18 cellular contexts compared by ENCODE assay signal in the genomic region with DNA sequence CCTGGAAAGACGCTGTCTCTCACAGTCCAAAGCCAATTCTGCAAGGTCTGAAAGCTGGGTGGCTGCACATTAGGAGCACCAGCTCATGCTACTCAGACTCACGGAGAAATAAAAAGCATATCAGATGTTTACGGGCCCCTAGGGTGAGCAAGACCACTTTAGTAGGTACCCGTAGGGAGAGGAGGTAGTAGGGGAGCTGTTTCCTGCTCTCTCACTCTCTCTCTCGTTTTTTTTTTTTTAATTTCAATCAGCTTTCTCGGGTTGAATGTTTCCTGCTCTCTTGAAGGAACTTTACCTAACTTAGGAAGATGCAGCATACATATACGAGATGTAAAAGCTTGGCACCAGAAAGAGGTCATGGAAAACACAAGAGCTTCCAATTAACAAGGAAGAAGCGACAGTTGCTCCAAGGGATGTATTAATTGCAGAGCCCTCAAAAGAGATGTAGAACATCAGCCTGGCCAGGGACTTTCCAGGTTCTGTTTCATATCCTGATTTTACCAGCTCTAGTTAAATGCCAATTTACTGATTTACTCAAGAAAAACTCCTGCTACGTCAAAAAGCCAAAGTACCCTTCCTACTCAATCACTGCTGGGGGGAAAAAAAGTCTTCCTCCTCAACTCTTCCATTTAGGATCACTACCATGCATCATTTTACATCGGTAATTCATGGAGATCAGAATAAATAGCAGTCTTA. TPM values are rescaled to one million over a fixed set of nuclear protein-coding genes. Genes with fewer than 3 reads are reported as not detected.
DNase-seq lines count a peak whose midpoint lies in the region; ATAC-seq, FAIRE-seq and TF ChIP-seq lines count a peak whose summit lies in the region.
"Had no signal": no experiment of that assay in that cellular context is flagged by ENCODE, and none has a peak within 500 bp of the region (broad histone marks: within the 10 kb centered on the region; RNA-seq: fewer than 3 reads in every experiment).

No MANE protein-coding gene starts in this region.

- peaks cover 22% of the 10 kb centered on the region for H3K4me1 Mint-ChIP-seq in activated naive CD4-positive, alpha-beta T cell treated with anti-CD3 and anti-CD28 coated beads for 36 hours (ENCODE audit: low read depth)
- H3K4me1 Mint-ChIP-seq in activated naive CD4-positive, alpha-beta T cell treated with anti-CD3 and anti-CD28 coated beads, Interleukin-2, amount 10 ng/mL, durations not matched to agents 7 days and 5 days: peaks cover 21% of the 10 kb centered on the region
- H3K4me1 Mint-ChIP-seq in stimulated activated naive B cell treated with anti-CD40 and anti-IgM and Interleukin-4, amounts not matched to agents 10 μg/mL and 1 μg/mL and 100 μg/mL, for 72 hours: peaks cover 33 to 50% of the 10 kb centered on the region in 2 donors

- H3K4me3 ChIP-seq in KMS-11 (IDR thresholded peaks at IDR 0.05; ENCODE audit: insufficient read depth, low read depth, low read length) (no peak overlapping the region), pancreas (no peak overlapping the region)
- peak overlapping the region; percentile 56 for H3K4me3 ChIP-seq in effector memory CD4-positive, alpha-beta T cell (ENCODE audit: insufficient read depth, low read depth, low read length, poor library complexity, severe bottlenecking)

- no peak for FAIRE-seq in pancreas (lab: Jason Lieb, UNC)

- peak; percentile 73 to 77 for ATAC-seq in stimulated activated naive B cell treated with anti-CD40 and anti-IgM and Interleukin-4, amounts not matched to agents 10 μg/mL and 1 μg/mL and 100 μg/mL, for 72 hours (replicated peaks)
- ATAC-seq in pancreas: no peak

- no peak overlapping the region for H3K27ac Mint-ChIP-seq in activated naive CD4-positive, alpha-beta T cell treated with anti-CD3 and anti-CD28 coated beads for 36 hours
- no peak overlapping the region for H3K27ac Mint-ChIP-seq in activated naive CD4-positive, alpha-beta T cell treated with anti-CD3 and anti-CD28 coated beads, Interleukin-2, amount 10 ng/mL, durations not matched to agents 7 days and 5 days
- peak overlapping the region; percentile 97 for H3K27ac Mint-ChIP-seq in stimulated activated naive B cell treated with anti-CD40 and anti-IgM and Interleukin-4, amounts not matched to agents 10 μg/mL and 1 μg/mL and 100 μg/mL, for 72 hours

- intact Hi-C loops in activated naive CD4-positive, alpha-beta T cell treated with anti-CD3 and anti-CD28 coated beads for 36 hours (cut with micrococcal nuclease): no loop called here
- intact Hi-C loops in pancreas (cut with DNase I): no loop called here

- H3K36me3 ChIP-seq in KMS-11 (ENCODE audit: insufficient read depth) (no peaks in the 10 kb centered on the region), pancreas (no peaks in the 10 kb centered on the region)
- no peaks in the 10 kb centered on the region for H3K36me3 ChIP-seq in effector memory CD4-positive, alpha-beta T cell (ENCODE audit: control insufficient read depth, insufficient read depth, low read length)
- H3K36me3 ChIP-seq: HAP-1, left lung had no signal

- no peak for TF ChIP-seq CTCF in KMS-11 (conservative IDR thresholded peaks at IDR 0.05; ENCODE audit: low read depth, low read length)
- no peak for TF ChIP-seq CTCF in pancreas (IDR thresholded peaks at IDR 0.05)

- H4K20me1 ChIP-seq in KMS-11 (ENCODE audit: insufficient read depth): no peaks in the 10 kb centered on the region

- no peaks in the 10 kb centered on the region for H3K79me2 ChIP-seq in KMS-11 (ENCODE audit: insufficient read depth, low read depth)

- no peaks in the 10 kb centered on the region for H3K9me3 ChIP-seq in effector memory CD4-positive, alpha-beta T cell (ENCODE audit: control insufficient read depth, low read length)
- no peaks in the 10 kb centered on the region for H3K9me3 ChIP-seq in pancreas
- H3K9me3 ChIP-seq: HAP-1, left lung had no signal

- no peak overlapping the region for H3K9ac ChIP-seq in KMS-11

- H3K36me3 Mint-ChIP-seq in activated naive CD4-positive, alpha-beta T cell treated with anti-CD3 and anti-CD28 coated beads for 36 hours (ENCODE audit: low read depth): no peaks in the 10 kb centered on the region
- peaks cover 2% of the 10 kb centered on the region for H3K36me3 Mint-ChIP-seq in activated naive CD4-positive, alpha-beta T cell treated with anti-CD3 and anti-CD28 coated beads, Interleukin-2, amount 10 ng/mL, durations not matched to agents 7 days and 5 days
- no peaks in the 10 kb centered on the region for H3K36me3 Mint-ChIP-seq in stimulated activated naive B cell treated with anti-CD40 and anti-IgM and Interleukin-4, amounts not matched to agents 10 μg/mL and 1 μg/mL and 100 μg/mL, for 72 hours

- H2AFZ ChIP-seq in KMS-11 (ENCODE audit: low read depth): peak overlapping the region; percentile 21; the same call in 1 of the 2 replicates

- CTCF ChIA-PET in activated naive CD4-positive, alpha-beta T cell treated with anti-CD3 and anti-CD28 coated beads for 36 hours (lab: Charles Lee): interaction anchor here (0.6 to 1.9 kb wide), 3 partner anchors 9 to 233 kb away, joined by 3 to 4 read pairs (median 4); no protein-coding TSS in a partner anchor
- CTCF ChIA-PET in activated naive CD4-positive, alpha-beta T cell treated with anti-CD3 and anti-CD28 coated beads, Interleukin-2, amount 10 ng/mL, durations not matched to agents 7 days and 5 days (lab: Charles Lee): no interaction called here

- H3K4me2 ChIP-seq in KMS-11: peak overlapping the region; percentile 59

- no peak for DNase-seq in activated naive CD4-positive, alpha-beta T cell treated with anti-CD3 and anti-CD28 coated beads for 36 hours
- DNase-seq in activated naive CD4-positive, alpha-beta T cell treated with anti-CD3 and anti-CD28 coated beads, Interleukin-2, amount 10 ng/mL, durations not matched to agents 7 days and 5 days: no peak
- DNase-seq in effector memory CD4-positive, alpha-beta T cell: no peak
- peak; percentile 61 for DNase-seq in stimulated activated naive B cell treated with anti-CD40 and anti-IgM and Interleukin-4, amounts not matched to agents 10 μg/mL and 1 μg/mL and 100 μg/mL, for 72 hours
- DNase-seq in pancreas (no peak), AML-193 (lab: John Stamatoyannopoulos, UW) (no peak), HUDEP-2 (lab: John Stamatoyannopoulos, UW; ENCODE audit: unreplicated experiment in 76 of 76) (no peak)
- DNase-seq: activated CD4-positive, alpha-beta T cell treated with anti-CD3 and anti-CD28 coated beads, Interleukin-2, amount 50 U/mL, for 4 hours; amniotic stem cell; GF-D8; KG1; left lung; NCI-H2081 treated with DMSO at 0.1 percent for 48 hours; stimulated activated CD4-positive, alpha-beta T cell treated with anti-CD3 and anti-CD28 coated beads, Interleukin-15, amount 100 ng/mL, for 24 hours; stimulated activated CD8-positive, alpha-beta memory T cell treated with anti-CD3 and anti-CD28 coated beads, Interleukin-4, amount 100 ng/mL, for 48 hours had no signal

- WGBS in pancreas, 2 donors: 50 to 51% methylated on average over 10 of the region's 10 CpGs

- no peaks in the 10 kb centered on the region for H3K9me3 Mint-ChIP-seq in activated naive CD4-positive, alpha-beta T cell treated with anti-CD3 and anti-CD28 coated beads for 36 hours
- H3K9me3 Mint-ChIP-seq in activated naive CD4-positive, alpha-beta T cell treated with anti-CD3 and anti-CD28 coated beads, Interleukin-2, amount 10 ng/mL, durations not matched to agents 7 days and 5 days: no peaks in the 10 kb centered on the region
- peaks cover 0 to 2% of the 10 kb centered on the region in 2 donors for H3K9me3 Mint-ChIP-seq in stimulated activated naive B cell treated with anti-CD40 and anti-IgM and Interleukin-4, amounts not matched to agents 10 μg/mL and 1 μg/mL and 100 μg/mL, for 72 hours

- peaks cover 25% of the 10 kb centered on the region for H3K4me1 ChIP-seq in KMS-11 (ENCODE audit: low read depth, poor library complexity, severe bottlenecking)
- H3K4me1 ChIP-seq in effector memory CD4-positive, alpha-beta T cell (ENCODE audit: control insufficient read depth, insufficient read depth, low read length, poor library complexity, severe bottlenecking): peaks cover 21% of the 10 kb centered on the region
- peaks cover 0 to 4% (median 4%) of the 10 kb centered on the region in 3 donors for H3K4me1 ChIP-seq in pancreas

- H3K27me3 ChIP-seq in KMS-11 (ENCODE audit: insufficient read depth, low read depth) (peaks cover 10% of the 10 kb centered on the region; the same call in 1 of the 2 replicates), pancreas (peaks cover 0 to 30% (median 10%) of the 10 kb centered on the region in 4 donors)
- H3K27me3 ChIP-seq in effector memory CD4-positive, alpha-beta T cell (replicated peaks; ENCODE audit: control insufficient read depth, insufficient read depth, low read length, poor library complexity, severe bottlenecking): peaks cover 28% of the 10 kb centered on the region

- H3K27ac ChIP-seq in KMS-11 (0 out of 2 replicates have a peak overlapping the region, but pooled peaks have one; percentile 0), pancreas (no peak overlapping the region)
- H3K27ac ChIP-seq in effector memory CD4-positive, alpha-beta T cell (ENCODE audit: insufficient read depth, low read length, poor library complexity, severe bottlenecking): no peak overlapping the region
- H3K27ac ChIP-seq: left lung had no signal

- H3K4me3 Mint-ChIP-seq in activated naive CD4-positive, alpha-beta T cell treated with anti-CD3 and anti-CD28 coated beads for 36 hours: peak overlapping the region; percentile 10
- H3K4me3 Mint-ChIP-seq in activated naive CD4-positive, alpha-beta T cell treated with anti-CD3 and anti-CD28 coated beads, Interleukin-2, amount 10 ng/mL, durations not matched to agents 7 days and 5 days: no peak overlapping the region
- H3K4me3 Mint-ChIP-seq in stimulated activated naive B cell treated with anti-CD40 and anti-IgM and Interleukin-4, amounts not matched to agents 10 μg/mL and 1 μg/mL and 100 μg/mL, for 72 hours: peak overlapping the region; percentile 87 to 89

- peaks cover 54% of the 10 kb centered on the region for H3K27me3 Mint-ChIP-seq in activated naive CD4-positive, alpha-beta T cell treated with anti-CD3 and anti-CD28 coated beads for 36 hours (ENCODE audit: low read depth)
- peaks cover 77% of the 10 kb centered on the region for H3K27me3 Mint-ChIP-seq in activated naive CD4-positive, alpha-beta T cell treated with anti-CD3 and anti-CD28 coated beads, Interleukin-2, amount 10 ng/mL, durations not matched to agents 7 days and 5 days
- peaks cover 5 to 33% of the 10 kb centered on the region in 2 donors for H3K27me3 Mint-ChIP-seq in stimulated activated naive B cell treated with anti-CD40 and anti-IgM and Interleukin-4, amounts not matched to agents 10 μg/mL and 1 μg/mL and 100 μg/mL, for 72 hours

RNA-seq across cellular contexts. Expression of a gene that starts 3.1 kb away (rescaled TPM):
- total RNA-seq in activated naive CD4-positive, alpha-beta T cell treated with anti-CD3 and anti-CD28 coated beads for 36 hours: not detected
- not detected for total RNA-seq in pancreas
- polyA plus RNA-seq in pancreas: not detected
- total RNA-seq: left lung, osteocyte had no signal

RNA-seq across cellular contexts. Expression of a gene that starts 45.2 kb away (rescaled TPM):
- total RNA-seq in activated naive CD4-positive, alpha-beta T cell treated with anti-CD3 and anti-CD28 coated beads for 36 hours: not detected
- total RNA-seq in pancreas: not detected
- polyA plus RNA-seq in pancreas: not detected
- total RNA-seq: left lung, osteocyte had no signal

RNA-seq across cellular contexts. Expression of a gene that starts 50.1 kb away (rescaled TPM):
- total RNA-seq in activated naive CD4-positive, alpha-beta T cell treated with anti-CD3 and anti-CD28 coated beads for 36 hours: not detected
- total RNA-seq in pancreas: not detected
- not detected for polyA plus RNA-seq in pancreas
- total RNA-seq: left lung, osteocyte had no signal

RNA-seq across cellular contexts. Expression of a gene that starts 59.4 kb away (rescaled TPM):
- not detected for total RNA-seq in activated naive CD4-positive, alpha-beta T cell treated with anti-CD3 and anti-CD28 coated beads for 36 hours
- not detected for total RNA-seq in pancreas
- not detected for polyA plus RNA-seq in pancreas
- total RNA-seq: left lung, osteocyte had no signal

Comparison
In these comparisons a context has a peak if more than half of its experiments do, and no peak if none do; other contexts are left out.
1. ATAC-seq: peak in stimulated activated naive B cell treated with anti-CD40 and anti-IgM and Interleukin-4, amounts not matched to agents 10 μg/mL and 1 μg/mL and 100 μg/mL, for 72 hours (2 of 2); none in pancreas (0 of 4).